9 cellular contexts compared by ENCODE assay signal in the genomic region with DNA sequence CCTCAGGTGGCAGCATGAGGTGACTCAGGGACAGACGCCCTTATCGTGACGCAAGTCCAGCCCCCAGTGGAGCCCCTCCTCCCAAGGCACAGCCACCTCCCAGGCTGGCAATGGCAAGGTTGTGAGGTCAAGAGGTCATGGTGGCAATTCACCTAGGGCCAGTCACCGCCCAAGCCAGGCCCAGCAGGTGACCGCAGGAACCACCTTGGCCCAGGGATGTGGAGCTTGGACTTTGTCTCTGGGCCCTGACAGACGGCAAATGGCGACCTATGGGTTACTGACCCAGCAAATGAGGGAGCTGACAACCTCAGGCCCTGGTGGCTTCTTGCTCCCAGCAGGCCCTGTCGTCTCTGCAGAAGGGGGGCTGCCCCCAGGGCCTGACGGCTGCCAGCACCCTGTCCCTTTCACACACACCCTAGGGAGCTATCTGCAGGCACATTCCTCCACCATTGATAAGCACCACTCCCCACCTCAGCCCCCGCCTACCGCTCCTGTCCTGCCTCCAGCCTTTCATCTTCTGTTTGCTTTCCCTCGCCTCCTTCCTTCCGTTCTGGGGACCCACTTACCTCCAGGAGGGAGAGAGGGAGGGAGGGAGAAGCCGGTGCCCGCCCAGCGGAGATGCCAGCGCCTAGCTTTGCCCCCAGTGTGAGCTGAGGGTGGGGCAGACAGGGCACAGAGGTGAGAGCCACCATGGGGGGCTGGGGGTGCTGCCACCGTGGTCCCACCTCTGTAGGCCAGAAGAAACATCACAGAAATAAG. TPM values are rescaled to one million over a fixed set of nuclear protein-coding genes. Genes with fewer than 3 reads are reported as not detected.
A peak's percentile ranks its signal among the peaks of the same experiment; 100 is the strongest.
DNase-seq lines count a peak whose midpoint lies in the region; ATAC-seq, FAIRE-seq and TF ChIP-seq lines count a peak whose summit lies in the region.
"Had no signal": no experiment of that assay in that cellular context is flagged by ENCODE, and none has a peak within 500 bp of the region (broad histone marks: within the 10 kb centered on the region; RNA-seq: fewer than 3 reads in every experiment).

No MANE protein-coding gene starts in this region.

- peak; percentile 52 for DNase-seq in T1000 (lab: John Stamatoyannopoulos, UW)
- peak; percentile 75 for DNase-seq in left ventricle myocardium inferior
- peak; percentile 97 for DNase-seq in small intestine
- DNase-seq in NCI-H2227 treated with DMSO at 0.1 percent for 48 hours (lab: John Stamatoyannopoulos, UW) = no peak
- no peak for DNase-seq in naive thymus-derived CD8-positive, alpha-beta T cell
- DNase-seq in activated T-helper 2 cell treated with anti-CD3 and anti-CD28 coated beads, Interferon-gamma antibody, Interleukin-2, Interleukin-4, amounts not matched to agents 10 μg/mL and 5 μg/mL and 100 μg/mL, durations not matched to agents 14 hours and 24 hours and 36 hours (ENCODE audit: low spot score) = no peak

- WGBS in small intestine, 3 donors = 13 to 59% (median 34%) methylated on average over 15 to 18 of the region's 18 CpGs

- peaks cover 0 to 18% (median 10%) of the 10 kb centered on the region in 4 donors for H3K4me1 Mint-ChIP-seq in naive thymus-derived CD8-positive, alpha-beta T cell
- H3K4me1 Mint-ChIP-seq in activated T-helper 2 cell treated with anti-CD3 and anti-CD28 coated beads, Interferon-gamma antibody, Interleukin-2, Interleukin-4, amounts not matched to agents 10 μg/mL and 5 μg/mL and 100 μg/mL, durations not matched to agents 14 hours and 24 hours and 36 hours (ENCODE audit: low read depth) = peaks cover 10% of the 10 kb centered on the region

- intact Hi-C loops in left ventricle myocardium inferior (cut with micrococcal nuclease) = no loop called here
- intact Hi-C loops in activated T-helper 2 cell treated with anti-CD3 and anti-CD28 coated beads, Interferon-gamma antibody, Interleukin-2, Interleukin-4, amounts not matched to agents 10 μg/mL and 5 μg/mL and 100 μg/mL, durations not matched to agents 14 hours and 24 hours and 36 hours (cut with micrococcal nuclease) = no loop called here

- H3K27ac Mint-ChIP-seq in naive thymus-derived CD8-positive, alpha-beta T cell = peak overlapping the region in 1 of 10 donors; percentile 59
- no peak overlapping the region for H3K27ac Mint-ChIP-seq in activated T-helper 2 cell treated with anti-CD3 and anti-CD28 coated beads, Interferon-gamma antibody, Interleukin-2, Interleukin-4, amounts not matched to agents 10 μg/mL and 5 μg/mL and 100 μg/mL, durations not matched to agents 14 hours and 24 hours and 36 hours

- no peaks in the 10 kb centered on the region for H3K9me3 Mint-ChIP-seq in naive thymus-derived CD8-positive, alpha-beta T cell
- no peaks in the 10 kb centered on the region for H3K9me3 Mint-ChIP-seq in activated T-helper 2 cell treated with anti-CD3 and anti-CD28 coated beads, Interferon-gamma antibody, Interleukin-2, Interleukin-4, amounts not matched to agents 10 μg/mL and 5 μg/mL and 100 μg/mL, durations not matched to agents 14 hours and 24 hours and 36 hours

- H3K36me3 Mint-ChIP-seq in naive thymus-derived CD8-positive, alpha-beta T cell = no peaks in the 10 kb centered on the region
- H3K36me3 Mint-ChIP-seq in activated T-helper 2 cell treated with anti-CD3 and anti-CD28 coated beads, Interferon-gamma antibody, Interleukin-2, Interleukin-4, amounts not matched to agents 10 μg/mL and 5 μg/mL and 100 μg/mL, durations not matched to agents 14 hours and 24 hours and 36 hours (ENCODE audit: low read depth) = no peaks in the 10 kb centered on the region

- no peak for FAIRE-seq in small intestine (lab: Jason Lieb, UNC)

- no peak overlapping the region for H3K4me3 Mint-ChIP-seq in naive thymus-derived CD8-positive, alpha-beta T cell
- no peak overlapping the region for H3K4me3 Mint-ChIP-seq in activated T-helper 2 cell treated with anti-CD3 and anti-CD28 coated beads, Interferon-gamma antibody, Interleukin-2, Interleukin-4, amounts not matched to agents 10 μg/mL and 5 μg/mL and 100 μg/mL, durations not matched to agents 14 hours and 24 hours and 36 hours (ENCODE audit: low read depth)

- no peak overlapping the region for H3K4me3 ChIP-seq in HEK293 (ENCODE audit: low read depth, low read length)
- H3K4me3 ChIP-seq in left ventricle myocardium inferior = peak overlapping the region; percentile 56
- no peak overlapping the region for H3K4me3 ChIP-seq in small intestine (ENCODE audit: low read depth in 1 of 2, low read length in 2 of 2)

- no peaks in the 10 kb centered on the region for H3K27me3 ChIP-seq in left ventricle myocardium inferior (ENCODE audit: low read depth)
- no peaks in the 10 kb centered on the region for H3K27me3 ChIP-seq in small intestine (ENCODE audit: control insufficient read depth in 2 of 2, insufficient read depth in 2 of 2, low read length in 2 of 2)

- H3K27me3 Mint-ChIP-seq in naive thymus-derived CD8-positive, alpha-beta T cell = peaks cover 0 to 4% (median 0%) of the 10 kb centered on the region in 5 donors
- H3K27me3 Mint-ChIP-seq in activated T-helper 2 cell treated with anti-CD3 and anti-CD28 coated beads, Interferon-gamma antibody, Interleukin-2, Interleukin-4, amounts not matched to agents 10 μg/mL and 5 μg/mL and 100 μg/mL, durations not matched to agents 14 hours and 24 hours and 36 hours (ENCODE audit: low read depth) = peaks cover 4% of the 10 kb centered on the region

- TF ChIP-seq CTCF in HEK293 (tag by site-specific recombination; IDR thresholded peaks at IDR 0.05) (no peak), left ventricle myocardium inferior (IDR thresholded peaks at IDR 0.05; ENCODE audit: borderline replicate concordance) (no peak)

- ATAC-seq in naive thymus-derived CD8-positive, alpha-beta T cell = no peak
- no peak for ATAC-seq in HG03280 (IDR thresholded peaks at IDR 0.05; ENCODE audit: unreplicated experiment)

- POLR2A ChIA-PET in HEK293 (lab: Yijun Ruan, JAX) = interaction anchor here (1.1 kb wide), 2 partner anchors 9 to 11 kb away, joined by 3 to 7 read pairs; a partner anchor contains a TSS
- POLR2A ChIA-PET in naive thymus-derived CD8-positive, alpha-beta T cell (lab: Charles Lee) = interaction anchor here (0.5 kb wide), 1 partner anchor 300 kb away, joined by 4 read pairs; no protein-coding TSS in a partner anchor

- CTCF ChIA-PET in HEK293 (lab: Yijun Ruan, JAX) = interaction anchor here (1.6 to 5.9 kb wide), 2 partner anchors 43 to 62 kb away, joined by 3 to 39 read pairs; no protein-coding TSS in a partner anchor

- no peaks in the 10 kb centered on the region for H3K9me3 ChIP-seq in HEK293 (ENCODE audit: control insufficient read depth, insufficient read depth, low read depth, low read length)
- no peaks in the 10 kb centered on the region for H3K9me3 ChIP-seq in left ventricle myocardium inferior (replicated peaks)
- H3K9me3 ChIP-seq in small intestine (ENCODE audit: control insufficient read depth, low read depth) = no peaks in the 10 kb centered on the region

- H3K4me1 ChIP-seq in HEK293 (ENCODE audit: control insufficient read depth, insufficient read depth, low read length) (peaks cover 4% of the 10 kb centered on the region; the same call in 1 of the 2 replicates), left ventricle myocardium inferior (peaks cover 100% of the 10 kb centered on the region), small intestine (ENCODE audit: control insufficient read depth in 2 of 2, insufficient read depth in 1 of 2, low read depth in 1 of 2, low read length in 1 of 2) (peaks cover 2 to 8% of the 10 kb centered on the region in 2 donors)

- H3K36me3 ChIP-seq in HEK293 (ENCODE audit: control insufficient read depth in 2 of 2, insufficient read depth in 1 of 2, low read length in 2 of 2) (peaks cover 5 to 81% of the 10 kb centered on the region in 2 experiments; a peak in 2 of 3 replicates), left ventricle myocardium inferior (peaks cover 24% of the 10 kb centered on the region), small intestine (ENCODE audit: control insufficient read depth in 2 of 2, insufficient read depth in 2 of 2, low read length in 2 of 2) (peaks cover 0 to 5% of the 10 kb centered on the region in 2 donors)

- H3K27ac ChIP-seq in HEK293 (ENCODE audit: extremely low read depth, low read depth, low read length) (no peak overlapping the region), left ventricle myocardium inferior (replicated peaks) (peak overlapping the region; percentile 98), small intestine (ENCODE audit: low read depth in 1 of 2, low read length in 1 of 2) (peak overlapping the region; percentile 85 to 88)
- H3K27ac ChIP-seq: HL-60 had no signal

TF ChIP-seq in HEK293, 187 proteins besides CTCF, POLR2A, EP300 and RAD21 (continues in another document):
- 0 out of 2 replicates have a peak, but pooled peaks have one; percentile 26 for TF ChIP-seq KLF1 (tag by site-specific recombination; IDR thresholded peaks at IDR 0.05)
- no peak for TF ChIP-seq ZNF221 (tag by site-specific recombination; IDR thresholded peaks at IDR 0.05; ENCODE audit: borderline replicate concordance)
- no peak for TF ChIP-seq ZNF677 (tag by site-specific recombination; IDR thresholded peaks at IDR 0.05)
- no peak for TF ChIP-seq ZNF791 (tag by site-specific recombination; IDR thresholded peaks at IDR 0.05)

RNA-seq across cellular contexts. Expression of a gene that starts 12.1 kb away (rescaled TPM):
- total RNA-seq in left ventricle myocardium inferior = 9.6 TPM
- 10 to 100 TPM; 16.4 to 23.8 (median 23.3) TPM for polyA plus RNA-seq in small intestine
- total RNA-seq in naive thymus-derived CD8-positive, alpha-beta T cell = not detected
- not detected for polyA plus RNA-seq in naive thymus-derived CD8-positive, alpha-beta T cell
- not detected in 2 replicates for total RNA-seq in activated T-helper 2 cell treated with anti-CD3 and anti-CD28 coated beads, Interferon-gamma antibody, Interleukin-2, Interleukin-4, amounts not matched to agents 10 μg/mL and 5 μg/mL and 100 μg/mL, durations not matched to agents 14 hours and 24 hours and 36 hours

Comparison
In these comparisons a context has a peak if more than half of its experiments do, and no peak if none do; other contexts are left out.
1. DNase-seq: peak in T1000 (single experiment), left ventricle myocardium inferior (single experiment) and small intestine (single experiment); none in NCI-H2227 treated with DMSO at 0.1 percent for 48 hours (single experiment), naive thymus-derived CD8-positive, alpha-beta T cell (0 of 10) and activated T-helper 2 cell treated with anti-CD3 and anti-CD28 coated beads, Interferon-gamma antibody, Interleukin-2, Interleukin-4, amounts not matched to agents 10 μg/mL and 5 μg/mL and 100 μg/mL, durations not matched to agents 14 hours and 24 hours and 36 hours (single experiment).
2. RNA of a gene that starts 12.1 kb away (total RNA-seq): 9.6 TPM in left ventricle myocardium inferior (single experiment); not detected in naive thymus-derived CD8-positive, alpha-beta T cell and not detected in activated T-helper 2 cell treated with anti-CD3 and anti-CD28 coated beads, Interferon-gamma antibody, Interleukin-2, Interleukin-4, amounts not matched to agents 10 μg/mL and 5 μg/mL and 100 μg/mL, durations not matched to agents 14 hours and 24 hours and 36 hours; every median in the first group is over 10 times any median in the second.